Comparison of ENCODE assay signal across 8 cellular contexts in genomic region chr3:42117175-42118008, GRCh38. TPM values are rescaled to one million over a fixed set of nuclear protein-coding genes. Genes with fewer than 3 reads are reported as not detected.
A peak's percentile ranks its signal among the peaks of the same experiment; 100 is the strongest.
DNase-seq lines count a peak whose midpoint lies in the region; FAIRE-seq and TF ChIP-seq lines count a peak whose summit lies in the region.

No MANE protein-coding gene starts in this region.

- TF ChIP-seq CTCF in BJ (IDR thresholded peaks at IDR 0.05; ENCODE audit: insufficient read depth, low read depth, low read length), result peak; percentile 67
- TF ChIP-seq CTCF in bronchial epithelial cell (IDR thresholded peaks at IDR 0.05; ENCODE audit: insufficient read depth, low read length, severe bottlenecking), result peak; percentile 94
- TF ChIP-seq CTCF in liver (IDR thresholded peaks at IDR 0.05; ENCODE audit: low read depth, low read length, missing input control), result peak; percentile 50

- POLR2A ChIA-PET in BJ (lab: Charles Lee), result no interaction called here

- CTCF ChIA-PET in BJ (lab: Yijun Ruan, JAX), result interaction anchor here (0.8 to 4.8 kb wide), 8 partner anchors 17 to 112 kb away, joined by 3 to 40 read pairs (median 3); no protein-coding TSS in a partner anchor

- TF ChIP-seq EP300 in Ishikawa (IDR thresholded peaks at IDR 0.05; ENCODE audit: borderline replicate concordance), result no peak

- no peak overlapping the region for H3K9ac ChIP-seq in liver (ENCODE audit: low read depth in 1 of 2, low read length in 2 of 2)

- DNase-seq in BJ (ENCODE audit: low read depth) (peak; percentile 28), bronchial epithelial cell (ENCODE audit: low read depth) (peak; percentile 75), urothelium cell line (ENCODE audit: low spot score) (peak; percentile 75), NCI-H774 (lab: John Stamatoyannopoulos, UW) (no peak)
- DNase-seq in stimulated activated CD4-positive, alpha-beta T cell treated with anti-CD3 and anti-CD28 coated beads, Interleukin-2, amount 100 ng/mL, for 48 hours, result no peak
- DNase-seq in effector memory CD4-positive, alpha-beta T cell, result no peak

- H3K9me3 ChIP-seq in liver (ENCODE audit: control insufficient read depth in 4 of 4, low read length in 3 of 4), result no peaks in the 10 kb centered on the region
- no peaks in the 10 kb centered on the region for H3K9me3 ChIP-seq in effector memory CD4-positive, alpha-beta T cell (ENCODE audit: control insufficient read depth, low read length)

- no peaks in the 10 kb centered on the region for H3K36me3 ChIP-seq in BJ (ENCODE audit: control insufficient read depth, insufficient read depth, low read length)
- H3K36me3 ChIP-seq in bronchial epithelial cell (ENCODE audit: control insufficient read depth, insufficient read depth, low read length), result no peaks in the 10 kb centered on the region
- no peaks in the 10 kb centered on the region for H3K36me3 ChIP-seq in liver (ENCODE audit: control insufficient read depth in 4 of 4, insufficient read depth in 3 of 4, low read depth in 1 of 4, low read length in 3 of 4)
- no peaks in the 10 kb centered on the region for H3K36me3 ChIP-seq in effector memory CD4-positive, alpha-beta T cell (ENCODE audit: control insufficient read depth, insufficient read depth, low read length)

- H3K4me1 ChIP-seq in liver (ENCODE audit: control insufficient read depth in 4 of 4, insufficient read depth in 4 of 4, low read length in 3 of 4), result peaks cover 0 to 24% (median 11%) of the 10 kb centered on the region in 4 donors
- H3K4me1 ChIP-seq in effector memory CD4-positive, alpha-beta T cell (ENCODE audit: control insufficient read depth, insufficient read depth, low read length, poor library complexity, severe bottlenecking), result no peaks in the 10 kb centered on the region

- TF ChIP-seq RAD21 in Ishikawa (IDR thresholded peaks at IDR 0.05; ENCODE audit: low read depth), result peak; percentile 65
- TF ChIP-seq RAD21 in liver (IDR thresholded peaks at IDR 0.05), result peak; percentile 74 to 81

- H3K4me3 ChIP-seq in BJ (ENCODE audit: low read depth, low read length) (no peak overlapping the region), bronchial epithelial cell (ENCODE audit: low read depth, low read length) (no peak overlapping the region), liver (ENCODE audit: low read depth in 1 of 3, low read length in 3 of 3) (no peak overlapping the region)
- no peak overlapping the region for H3K4me3 ChIP-seq in effector memory CD4-positive, alpha-beta T cell (ENCODE audit: insufficient read depth, low read depth, low read length, poor library complexity, severe bottlenecking)

- H3K27ac ChIP-seq in liver (ENCODE audit: low read depth in 1 of 2, low read length in 2 of 2), result peak overlapping the region in 1 of 2 donors; percentile 1
- H3K27ac ChIP-seq in effector memory CD4-positive, alpha-beta T cell (ENCODE audit: insufficient read depth, low read length, poor library complexity, severe bottlenecking), result no peak overlapping the region

- no peak for FAIRE-seq in bronchial epithelial cell (lab: Jason Lieb, UNC)
- FAIRE-seq in urothelium cell line (lab: Jason Lieb, UNC), result no peak

- WGBS in liver, result 50% methylated on average over 14 of the region's 14 CpGs

- H3K27me3 ChIP-seq in BJ (ENCODE audit: control insufficient read depth, insufficient read depth, low read length), result no peaks in the 10 kb centered on the region
- H3K27me3 ChIP-seq in bronchial epithelial cell (ENCODE audit: control insufficient read depth, insufficient read depth, low read length), result no peaks in the 10 kb centered on the region
- no peaks in the 10 kb centered on the region for H3K27me3 ChIP-seq in liver (ENCODE audit: control insufficient read depth in 4 of 4, insufficient read depth in 4 of 4, low read length in 3 of 4)
- H3K27me3 ChIP-seq in effector memory CD4-positive, alpha-beta T cell (replicated peaks; ENCODE audit: control insufficient read depth, insufficient read depth, low read length, poor library complexity, severe bottlenecking), result no peaks in the 10 kb centered on the region

TF ChIP-seq in Ishikawa, 13 proteins besides CTCF, POLR2A, EP300 and RAD21 (continues in another document):
- TF ChIP-seq TCF12 (IDR thresholded peaks at IDR 0.05; ENCODE audit: low read depth) (peak; percentile 39; the same call in 1 of the 2 replicates), EGR1 (IDR thresholded peaks at IDR 0.05) (no peak), FOXM1 (IDR thresholded peaks at IDR 0.05; ENCODE audit: borderline replicate concordance, low read depth) (no peak), TAF1 (IDR thresholded peaks at IDR 0.05; ENCODE audit: low read depth) (no peak), NFIC (IDR thresholded peaks at IDR 0.05) (peak; percentile 70; the same call in 1 of the 2 replicates), TEAD4 (IDR thresholded peaks at IDR 0.05) (peak; percentile 90), CEBPB (IDR thresholded peaks at IDR 0.05) (no peak), CREB1 (IDR thresholded peaks at IDR 0.05; ENCODE audit: low read depth) (no peak)
- TF ChIP-seq, protein P1, sequence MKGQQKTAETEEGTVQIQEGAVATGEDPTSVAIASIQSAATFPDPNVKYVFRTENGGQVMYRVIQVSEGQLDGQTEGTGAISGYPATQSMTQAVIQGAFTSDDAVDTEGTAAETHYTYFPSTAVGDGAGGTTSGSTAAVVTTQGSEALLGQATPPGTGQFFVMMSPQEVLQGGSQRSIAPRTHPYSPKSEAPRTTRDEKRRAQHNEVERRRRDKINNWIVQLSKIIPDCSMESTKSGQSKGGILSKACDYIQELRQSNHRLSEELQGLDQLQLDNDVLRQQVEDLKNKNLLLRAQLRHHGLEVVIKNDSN (IDR thresholded peaks at IDR 0.05), result peak; percentile 57; the same call in 1 of the 2 replicates

TF ChIP-seq in liver, 16 proteins besides CTCF, POLR2A, EP300 and RAD21:
- TF ChIP-seq EGR1 (IDR thresholded peaks at IDR 0.05; ENCODE audit: low read depth in 2 of 2) (no peak), ATF3 (IDR thresholded peaks at IDR 0.05) (no peak), SP1 (IDR thresholded peaks at IDR 0.05) (no peak), RXRA (IDR thresholded peaks at IDR 0.05) (no peak), JUND (IDR thresholded peaks at IDR 0.05) (no peak), ZBTB33 (IDR thresholded peaks at IDR 0.05) (no peak)
- TF ChIP-seq, protein P2, sequence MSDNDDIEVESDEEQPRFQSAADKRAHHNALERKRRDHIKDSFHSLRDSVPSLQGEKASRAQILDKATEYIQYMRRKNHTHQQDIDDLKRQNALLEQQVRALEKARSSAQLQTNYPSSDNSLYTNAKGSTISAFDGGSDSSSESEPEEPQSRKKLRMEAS (IDR thresholded peaks at IDR 0.05), result no peak
- TF ChIP-seq, protein P3, sequence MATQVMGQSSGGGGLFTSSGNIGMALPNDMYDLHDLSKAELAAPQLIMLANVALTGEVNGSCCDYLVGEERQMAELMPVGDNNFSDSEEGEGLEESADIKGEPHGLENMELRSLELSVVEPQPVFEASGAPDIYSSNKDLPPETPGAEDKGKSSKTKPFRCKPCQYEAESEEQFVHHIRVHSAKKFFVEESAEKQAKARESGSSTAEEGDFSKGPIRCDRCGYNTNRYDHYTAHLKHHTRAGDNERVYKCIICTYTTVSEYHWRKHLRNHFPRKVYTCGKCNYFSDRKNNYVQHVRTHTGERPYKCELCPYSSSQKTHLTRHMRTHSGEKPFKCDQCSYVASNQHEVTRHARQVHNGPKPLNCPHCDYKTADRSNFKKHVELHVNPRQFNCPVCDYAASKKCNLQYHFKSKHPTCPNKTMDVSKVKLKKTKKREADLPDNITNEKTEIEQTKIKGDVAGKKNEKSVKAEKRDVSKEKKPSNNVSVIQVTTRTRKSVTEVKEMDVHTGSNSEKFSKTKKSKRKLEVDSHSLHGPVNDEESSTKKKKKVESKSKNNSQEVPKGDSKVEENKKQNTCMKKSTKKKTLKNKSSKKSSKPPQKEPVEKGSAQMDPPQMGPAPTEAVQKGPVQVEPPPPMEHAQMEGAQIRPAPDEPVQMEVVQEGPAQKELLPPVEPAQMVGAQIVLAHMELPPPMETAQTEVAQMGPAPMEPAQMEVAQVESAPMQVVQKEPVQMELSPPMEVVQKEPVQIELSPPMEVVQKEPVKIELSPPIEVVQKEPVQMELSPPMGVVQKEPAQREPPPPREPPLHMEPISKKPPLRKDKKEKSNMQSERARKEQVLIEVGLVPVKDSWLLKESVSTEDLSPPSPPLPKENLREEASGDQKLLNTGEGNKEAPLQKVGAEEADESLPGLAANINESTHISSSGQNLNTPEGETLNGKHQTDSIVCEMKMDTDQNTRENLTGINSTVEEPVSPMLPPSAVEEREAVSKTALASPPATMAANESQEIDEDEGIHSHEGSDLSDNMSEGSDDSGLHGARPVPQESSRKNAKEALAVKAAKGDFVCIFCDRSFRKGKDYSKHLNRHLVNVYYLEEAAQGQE (IDR thresholded peaks at IDR 0.05), result no peak

RNA-seq across cellular contexts. Expression of gene TRAK1, which starts 26.2 kb away (rescaled TPM):
- 26.1 and 36.3 TPM in 2 replicates for polyA plus RNA-seq in BJ (2011; rRNA removed)
- polyA minus RNA-seq in BJ (2011; rRNA and poly(A)+ RNA removed), result 31.1 and 31.8 TPM in 2 replicates
- total RNA-seq in bronchial epithelial cell, result 36.1 and 43.5 TPM in 2 replicates
- 10 to 100 TPM; 12.1 to 21.7 TPM for total RNA-seq in liver
- 1 to 10 TPM; 3.4 to 5.0 TPM for polyA plus RNA-seq in liver

Comparison
In these comparisons a context has a peak if more than half of its experiments do, and no peak if none do; other contexts are left out.
1. DNase-seq: peak in BJ (single experiment), bronchial epithelial cell (single experiment) and urothelium cell line (single experiment); none in NCI-H774 (single experiment), stimulated activated CD4-positive, alpha-beta T cell treated with anti-CD3 and anti-CD28 coated beads, Interleukin-2, amount 100 ng/mL, for 48 hours (0 of 2) and effector memory CD4-positive, alpha-beta T cell (0 of 3).
2. Peak in every context shown above with its lines, with median percentiles within 50 percentile points of each other: CTCF ChIP-seq.